ENCODE assay signal across 15 cellular contexts in the genomic region with DNA sequence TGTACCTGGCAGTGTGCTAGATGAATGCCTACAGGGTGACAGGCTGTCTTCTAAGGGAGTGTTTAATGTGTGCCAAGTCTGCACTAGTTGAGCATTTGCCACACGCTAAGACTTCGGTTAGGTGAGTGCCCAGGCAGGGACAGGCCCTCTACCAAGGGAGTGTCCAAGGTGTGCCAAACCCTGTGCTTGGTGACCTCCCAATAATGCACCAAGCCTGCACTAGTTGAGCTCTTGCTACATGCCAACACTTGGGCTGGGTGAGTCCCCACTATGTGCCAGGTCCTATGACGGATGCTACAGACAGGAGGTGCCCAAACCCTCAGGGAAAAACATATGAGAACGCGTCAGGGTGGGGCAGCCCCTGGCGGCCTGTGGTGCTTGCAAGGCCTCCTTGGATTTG.
"Had no signal": no experiment of that assay in that cellular context is flagged by ENCODE, and none has a peak within 500 bp of the region (broad histone marks: within the 10 kb centered on the region; RNA-seq: fewer than 3 reads in every experiment).

No MANE protein-coding gene starts in this region.

- H3K27me3 Mint-ChIP-seq: naive B cell had no signal

- H3K4me2 ChIP-seq: hepatocyte had no signal

- H3K27ac ChIP-seq: epithelial cell of prostate, hepatocyte, neutrophil, testis, tibial nerve, upper lobe of right lung had no signal

- H3K79me2 ChIP-seq: hepatocyte had no signal

- H3K4me3 ChIP-seq: hepatocyte, testis, tibial nerve, upper lobe of right lung had no signal

- H3K27me3 ChIP-seq: hepatocyte, neutrophil, testis, tibial nerve, upper lobe of right lung had no signal

- ATAC-seq: effector memory CD8-positive, alpha-beta T cell; upper lobe of right lung had no signal

- H3K4me1 ChIP-seq: upper lobe of right lung had no signal

- H3K4me1 Mint-ChIP-seq: nephron had no signal

- H3K27ac Mint-ChIP-seq: effector memory CD8-positive, alpha-beta T cell; naive B cell; nephron had no signal

- H3K36me3 ChIP-seq: neutrophil, upper lobe of right lung had no signal

- H3K36me3 Mint-ChIP-seq: naive B cell had no signal

- DNase-seq: central memory CD4-positive, alpha-beta T cell; effector memory CD8-positive, alpha-beta T cell; foreskin melanocyte; mesendoderm; naive B cell; small intestine; stimulated activated CD4-positive, alpha-beta T cell treated with anti-CD3 and anti-CD28 coated beads, Interleukin-12 subunit alpha, Interleukin-12 subunit beta, amount 100 ng/mL, for 4 hours; stimulated activated naive CD4-positive, alpha-beta T cell treated with Interleukin-2 at 50 U/mL for 16 hours; testis; upper lobe of right lung had no signal

- H2AFZ ChIP-seq: hepatocyte had no signal

- H3K4me3 Mint-ChIP-seq: effector memory CD8-positive, alpha-beta T cell; nephron had no signal

- H3K9me3 ChIP-seq: neutrophil, testis, tibial nerve, upper lobe of right lung had no signal

- H3K9me3 Mint-ChIP-seq: effector memory CD8-positive, alpha-beta T cell; naive B cell; nephron had no signal
